In the genomic region with DNA sequence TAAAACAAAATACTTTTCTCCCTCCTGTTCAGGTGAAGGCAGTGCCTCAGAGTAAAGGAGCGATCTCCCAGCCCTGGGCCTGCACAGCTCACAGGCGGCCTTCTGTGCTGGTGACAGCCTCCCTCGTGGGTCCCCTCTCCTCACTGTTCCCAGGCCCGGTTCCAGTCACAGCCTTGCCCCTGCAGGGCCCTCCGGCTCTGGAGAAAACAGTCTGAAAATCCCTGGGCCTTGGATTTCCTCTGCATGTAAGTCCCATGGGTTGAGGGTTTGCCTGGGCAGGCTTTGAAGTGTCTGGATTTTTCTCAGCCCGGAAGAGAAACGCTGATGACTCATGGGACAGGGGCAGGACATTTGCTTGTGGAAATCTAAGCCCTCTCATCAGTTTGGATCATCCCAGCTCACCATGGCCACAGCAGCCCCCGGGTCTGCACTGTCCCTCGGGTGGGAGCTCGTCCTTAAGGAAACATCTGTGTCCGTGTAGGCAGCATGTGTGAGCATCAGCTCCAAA, we compare ENCODE assay signal across 13 cellular contexts.
DNase-seq lines count a peak whose midpoint lies in the region; ATAC-seq, FAIRE-seq and TF ChIP-seq lines count a peak whose summit lies in the region.
"Had no signal": no experiment of that assay in that cellular context is flagged by ENCODE, and none has a peak within 500 bp of the region (broad histone marks: within the 10 kb centered on the region; RNA-seq: fewer than 3 reads in every experiment).

No MANE protein-coding gene starts in this region.

- no peaks in the 10 kb centered on the region for H3K36me3 Mint-ChIP-seq in activated naive CD8-positive, alpha-beta T cell treated with anti-CD3 and anti-CD28 coated beads for 36 hours
- H3K36me3 Mint-ChIP-seq: naive B cell; stimulated activated naive B cell treated with anti-CD40 and anti-IgM and Interleukin-4, amounts not matched to agents 10 μg/mL and 1 μg/mL and 100 μg/mL, for 72 hours had no signal

- no peak overlapping the region for H3K27ac ChIP-seq in substantia nigra (ENCODE audit: low read depth, low read length, poor library complexity, severe bottlenecking)
- H3K27ac ChIP-seq: BLaER1 had no signal

- ATAC-seq in HG03460 (IDR thresholded peaks at IDR 0.05; ENCODE audit: unreplicated experiment), result no peak
- ATAC-seq: stimulated activated naive B cell treated with anti-CD40 and anti-IgM and Interleukin-4, amounts not matched to agents 10 μg/mL and 1 μg/mL and 100 μg/mL, for 72 hours had no signal

- no peaks in the 10 kb centered on the region for H3K4me1 Mint-ChIP-seq in activated naive CD8-positive, alpha-beta T cell treated with anti-CD3 and anti-CD28 coated beads for 36 hours
- H3K4me1 Mint-ChIP-seq: naive B cell; stimulated activated naive B cell treated with anti-CD40 and anti-IgM and Interleukin-4, amounts not matched to agents 10 μg/mL and 1 μg/mL and 100 μg/mL, for 72 hours had no signal

- no peaks in the 10 kb centered on the region for H3K27me3 ChIP-seq in bronchial epithelial cell (ENCODE audit: control insufficient read depth, insufficient read depth, low read length)
- H3K27me3 ChIP-seq: BLaER1 had no signal

- no peak overlapping the region for H3K4me3 Mint-ChIP-seq in activated naive CD8-positive, alpha-beta T cell treated with anti-CD3 and anti-CD28 coated beads for 36 hours
- H3K4me3 Mint-ChIP-seq: activated T-helper 1 cell treated with anti-CD3 and anti-CD28 coated beads, Interleukin-12 subunit alpha, Interleukin-12 subunit beta, Interleukin-2, Interleukin-4 antibody, amounts not matched to agents 30 ng/mL and 10 ng/mL and 1 ng/mL, durations not matched to agents 14 hours and 24 hours and 36 hours; stimulated activated naive B cell treated with anti-CD40 and anti-IgM and Interleukin-4, amounts not matched to agents 10 μg/mL and 1 μg/mL and 100 μg/mL, for 72 hours had no signal

- TF ChIP-seq CTCF in bronchial epithelial cell (IDR thresholded peaks at IDR 0.05; ENCODE audit: insufficient read depth, low read length, severe bottlenecking), result no peak

- in situ Hi-C loops in ACHN (cut with HindIII; ENCODE audit: low pct_ligation_motif_present, low pct_unique_long_range_greater_than_20kb, low sequenced_read_pairs), result no loop called here

- H3K9me3 Mint-ChIP-seq in activated naive CD8-positive, alpha-beta T cell treated with anti-CD3 and anti-CD28 coated beads for 36 hours, result no peaks in the 10 kb centered on the region
- H3K9me3 Mint-ChIP-seq: activated T-helper 1 cell treated with anti-CD3 and anti-CD28 coated beads, Interleukin-12 subunit alpha, Interleukin-12 subunit beta, Interleukin-2, Interleukin-4 antibody, amounts not matched to agents 30 ng/mL and 10 ng/mL and 1 ng/mL, durations not matched to agents 14 hours and 24 hours and 36 hours had no signal

- no peak overlapping the region for H3K27ac Mint-ChIP-seq in activated naive CD8-positive, alpha-beta T cell treated with anti-CD3 and anti-CD28 coated beads for 36 hours
- H3K27ac Mint-ChIP-seq: activated T-helper 1 cell treated with anti-CD3 and anti-CD28 coated beads, Interleukin-12 subunit alpha, Interleukin-12 subunit beta, Interleukin-2, Interleukin-4 antibody, amounts not matched to agents 30 ng/mL and 10 ng/mL and 1 ng/mL, durations not matched to agents 14 hours and 24 hours and 36 hours; naive B cell; stimulated activated naive B cell treated with anti-CD40 and anti-IgM and Interleukin-4, amounts not matched to agents 10 μg/mL and 1 μg/mL and 100 μg/mL, for 72 hours had no signal

- H3K36me3 ChIP-seq in bronchial epithelial cell (ENCODE audit: control insufficient read depth, insufficient read depth, low read length), result no peaks in the 10 kb centered on the region
- H3K36me3 ChIP-seq: BLaER1 had no signal

- no peak overlapping the region for H3K4me3 ChIP-seq in bronchial epithelial cell (ENCODE audit: low read depth, low read length)
- H3K4me3 ChIP-seq: BLaER1 had no signal

- no peaks in the 10 kb centered on the region for H3K27me3 Mint-ChIP-seq in activated naive CD8-positive, alpha-beta T cell treated with anti-CD3 and anti-CD28 coated beads for 36 hours
- H3K27me3 Mint-ChIP-seq: stimulated activated naive B cell treated with anti-CD40 and anti-IgM and Interleukin-4, amounts not matched to agents 10 μg/mL and 1 μg/mL and 100 μg/mL, for 72 hours had no signal

- FAIRE-seq in bronchial epithelial cell (lab: Jason Lieb, UNC), result peak; percentile 66

- DNase-seq in ACHN, result peak; percentile 52
- DNase-seq in HK-2 (ENCODE audit: unreplicated experiment), result peak; percentile 39
- peak; percentile 80 for DNase-seq in bronchial epithelial cell (ENCODE audit: low read depth)
- DNase-seq in kidney tubule cell (ENCODE audit: low spot score), result peak; percentile 19
- DNase-seq in NCI-H2196 (lab: John Stamatoyannopoulos, UW; ENCODE audit: unreplicated experiment), result no peak
- DNase-seq in substantia nigra (lab: John Stamatoyannopoulos, UW), result no peak
- DNase-seq in activated naive CD8-positive, alpha-beta T cell treated with anti-CD3 and anti-CD28 coated beads for 36 hours, result no peak
- DNase-seq: naive B cell; NCI-H2227 treated with DMSO at 0.1 percent for 48 hours; stimulated activated naive B cell treated with anti-CD40 and anti-IgM and Interleukin-4, amounts not matched to agents 10 μg/mL and 1 μg/mL and 100 μg/mL, for 72 hours had no signal

Comparison
In these comparisons a context has a peak if more than half of its experiments do, and no peak if none do; other contexts are left out.
1. DNase-seq: peak in ACHN (single experiment), HK-2 (single experiment), bronchial epithelial cell (single experiment) and kidney tubule cell (single experiment); none in NCI-H2196 (single experiment), substantia nigra (0 of 49) and activated naive CD8-positive, alpha-beta T cell treated with anti-CD3 and anti-CD28 coated beads for 36 hours (single experiment).